In genomic region chr10:44998146-44998631, GRCh38 we compare ENCODE assay signal across 1 cellular context.
TF ChIP-seq lines count a peak whose summit lies in the region.

No MANE protein-coding gene starts in this region.

TF ChIP-seq in H1, 55 proteins besides CTCF, POLR2A, EP300 and RAD21:
- TF ChIP-seq HDAC6 (IDR thresholded peaks at IDR 0.05; ENCODE audit: low read depth, low read length): no peak
- TF ChIP-seq TAF1 (IDR thresholded peaks at IDR 0.05; ENCODE audit: low read depth, low read length): no peak
- TF ChIP-seq EGR1 (IDR thresholded peaks at IDR 0.05; ENCODE audit: borderline replicate concordance, low read depth, low read length): no peak
- TF ChIP-seq USF2 (IDR thresholded peaks at IDR 0.05; ENCODE audit: low read length): no peak
- TF ChIP-seq CHD1 (IDR thresholded peaks at IDR 0.05; ENCODE audit: low read depth, low read length): no peak
- no peak for TF ChIP-seq RBBP5 (IDR thresholded peaks at IDR 0.05; ENCODE audit: borderline replicate concordance, low read depth, low read length)
- TF ChIP-seq CTBP2 (IDR thresholded peaks at IDR 0.05; ENCODE audit: borderline replicate concordance, insufficient read depth, insufficient read length, low read length): no peak
